In the genomic region with DNA sequence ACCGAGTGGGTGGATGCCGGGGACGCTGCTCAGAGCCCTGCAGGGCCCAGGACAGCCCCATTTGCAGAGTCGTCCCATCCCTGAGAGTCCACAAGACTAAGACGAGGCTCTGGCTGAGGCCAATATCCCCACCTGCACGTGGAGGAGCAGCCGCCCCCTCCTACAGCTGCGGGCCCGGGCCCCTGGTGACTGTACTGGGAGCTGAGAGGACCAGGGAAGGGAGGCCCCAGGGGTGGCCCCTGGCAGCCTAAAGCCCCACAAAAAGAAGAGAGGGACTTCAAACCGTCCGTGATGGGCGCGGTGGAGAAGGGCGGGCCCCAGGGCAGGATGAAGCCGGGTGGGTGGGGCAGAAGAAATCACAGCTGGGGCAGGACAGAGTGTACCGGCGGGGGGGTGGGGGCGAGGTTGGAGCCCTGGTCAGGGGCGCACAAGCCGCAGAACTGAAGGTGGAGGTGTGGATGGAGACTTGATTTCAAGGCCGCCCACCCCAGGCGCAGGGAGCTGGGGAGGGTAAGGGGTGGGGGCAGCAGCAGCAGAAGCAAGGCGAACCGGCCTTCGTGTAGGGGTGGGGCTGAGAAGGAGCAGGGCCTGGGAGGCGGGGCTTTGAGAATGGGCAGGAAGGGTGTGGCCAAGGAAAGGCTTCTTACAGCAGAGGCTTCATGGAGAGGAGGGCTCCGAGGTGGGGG, we compare ENCODE assay signal across 7 cellular contexts. TPM values are rescaled to one million over a fixed set of nuclear protein-coding genes. Genes with fewer than 3 reads are reported as not detected.
DNase-seq lines count a peak whose midpoint lies in the region; ATAC-seq and TF ChIP-seq lines count a peak whose summit lies in the region.
"Had no signal": no experiment of that assay in that cellular context is flagged by ENCODE, and none has a peak within 500 bp of the region (broad histone marks: within the 10 kb centered on the region; RNA-seq: fewer than 3 reads in every experiment).

No MANE protein-coding gene starts in this region.

- H3K9me3 Mint-ChIP-seq in CD4-positive, CD25-positive, alpha-beta regulatory T cell, result peaks cover 0 to 3% (median 0%) of the 10 kb centered on the region in 7 donors

- peaks cover 25% of the 10 kb centered on the region for H3K36me3 ChIP-seq in CD4-positive, CD25-positive, alpha-beta regulatory T cell (ENCODE audit: control insufficient read depth, insufficient read depth, low read length)
- peaks cover 0 to 42% of the 10 kb centered on the region in 2 donors for H3K36me3 ChIP-seq in vagina

- H3K27me3 ChIP-seq in CD4-positive, CD25-positive, alpha-beta regulatory T cell (ENCODE audit: control insufficient read depth, insufficient read depth, low read length), result no peaks in the 10 kb centered on the region
- no peaks in the 10 kb centered on the region for H3K27me3 ChIP-seq in vagina

- no peaks in the 10 kb centered on the region for H3K9me3 ChIP-seq in CD4-positive, CD25-positive, alpha-beta regulatory T cell (ENCODE audit: control insufficient read depth in 2 of 2, low read length in 2 of 2)
- H3K9me3 ChIP-seq in vagina, result no peaks in the 10 kb centered on the region
- H3K9me3 ChIP-seq: thoracic aorta had no signal

- H3K27ac Mint-ChIP-seq in CD4-positive, CD25-positive, alpha-beta regulatory T cell, result peak overlapping the region; percentile 92 to 94 (median 94)

- peaks cover 5% of the 10 kb centered on the region for H3K27me3 Mint-ChIP-seq in CD4-positive, CD25-positive, alpha-beta regulatory T cell

- H3K4me3 ChIP-seq in CD4-positive, CD25-positive, alpha-beta regulatory T cell (ENCODE audit: low read depth, low read length), result no peak overlapping the region
- H3K4me3 ChIP-seq in NB4 (ENCODE audit: low read depth, low read length) (no peak overlapping the region), vagina (no peak overlapping the region)
- H3K4me3 ChIP-seq: thoracic aorta had no signal

- H3K4me1 ChIP-seq in CD4-positive, CD25-positive, alpha-beta regulatory T cell (ENCODE audit: control insufficient read depth, insufficient read depth, low read length, poor library complexity, severe bottlenecking), result peaks cover 14% of the 10 kb centered on the region
- peaks cover 44% of the 10 kb centered on the region for H3K4me1 ChIP-seq in vagina

- peaks cover 0 to 24% (median 6%) of the 10 kb centered on the region in 4 donors for H3K4me1 Mint-ChIP-seq in CD4-positive, CD25-positive, alpha-beta regulatory T cell

- peak; percentile 76 to 77 for ATAC-seq in CD4-positive, CD25-positive, alpha-beta regulatory T cell (ENCODE audit: low read depth in 2 of 2)
- ATAC-seq in left lobe of liver, result peak; percentile 9
- no peak for ATAC-seq in GM19452 (IDR thresholded peaks at IDR 0.05; ENCODE audit: unreplicated experiment)

- H3K27ac ChIP-seq in CD4-positive, CD25-positive, alpha-beta regulatory T cell (ENCODE audit: insufficient read depth, low read length, poor library complexity, severe bottlenecking), result peak overlapping the region; percentile 70
- peak overlapping the region; percentile 81 for H3K27ac ChIP-seq in vagina
- H3K27ac ChIP-seq: thoracic aorta had no signal

- intact Hi-C loops in vagina (cut with DNase I), result no loop called here

- peak; percentile 69 to 93 (median 88) for DNase-seq in CD4-positive, CD25-positive, alpha-beta regulatory T cell
- DNase-seq in NB4 (ENCODE audit: low read depth) (peak; percentile 73), activated T-helper 1 cell treated with Interleukin-2 at 50 U/mL for 16 hours (ENCODE audit: low read depth) (peak; percentile 74), left lobe of liver (ENCODE audit: low spot score) (no peak), vagina (ENCODE audit: extremely low spot score in 2 of 2) (no peak)

- H3K36me3 Mint-ChIP-seq in CD4-positive, CD25-positive, alpha-beta regulatory T cell, result peaks cover 13% of the 10 kb centered on the region

- TF ChIP-seq POLR2A in NB4 (IDR thresholded peaks at IDR 0.05; ENCODE audit: extremely low read depth, insufficient read length) (no peak), vagina (IDR thresholded peaks at IDR 0.05) (no peak)

- TF ChIP-seq CTCF in NB4 (IDR thresholded peaks at IDR 0.05; ENCODE audit: low read depth, low read length) (no peak), vagina (IDR thresholded peaks at IDR 0.05) (no peak)

- H3K4me3 Mint-ChIP-seq in CD4-positive, CD25-positive, alpha-beta regulatory T cell, result peak overlapping the region; percentile 83 to 96 (median 90)

RNA-seq across cellular contexts. Expression of a gene that starts 12.9 kb away (rescaled TPM):
- 1.9 TPM for total RNA-seq in CD4-positive, CD25-positive, alpha-beta regulatory T cell
- polyA plus RNA-seq in CD4-positive, CD25-positive, alpha-beta regulatory T cell, result 1 to 10 TPM; 2.0 to 6.4 (median 2.5) TPM
- total RNA-seq in left lobe of liver (6.1 TPM), vagina (2,325 TPM)

RNA-seq across cellular contexts. Expression of a gene that starts 20.3 kb away (rescaled TPM):
- not detected for total RNA-seq in CD4-positive, CD25-positive, alpha-beta regulatory T cell
- not detected for polyA plus RNA-seq in CD4-positive, CD25-positive, alpha-beta regulatory T cell
- total RNA-seq in left lobe of liver, result 0.58 TPM
- total RNA-seq in vagina, result not detected

RNA-seq across cellular contexts. Expression of a gene that starts 20.6 kb away (rescaled TPM):
- 71.5 TPM for total RNA-seq in CD4-positive, CD25-positive, alpha-beta regulatory T cell
- polyA plus RNA-seq in CD4-positive, CD25-positive, alpha-beta regulatory T cell, result 10 to 100 TPM; 61.9 to 91.7 (median 81.4) TPM
- total RNA-seq in left lobe of liver (36.3 TPM), vagina (46.9 TPM)

RNA-seq across cellular contexts. Expression of a gene that starts 20.9 kb away (rescaled TPM):
- not detected for total RNA-seq in CD4-positive, CD25-positive, alpha-beta regulatory T cell
- polyA plus RNA-seq in CD4-positive, CD25-positive, alpha-beta regulatory T cell, result not detected
- total RNA-seq in left lobe of liver, result not detected
- not detected for total RNA-seq in vagina
- total RNA-seq: thoracic aorta had no signal

RNA-seq across cellular contexts. Expression of a gene that starts 31.6 kb away (rescaled TPM):
- not detected for total RNA-seq in CD4-positive, CD25-positive, alpha-beta regulatory T cell
- polyA plus RNA-seq in CD4-positive, CD25-positive, alpha-beta regulatory T cell, result not detected
- total RNA-seq in left lobe of liver (0.23 TPM), vagina (not detected)
- total RNA-seq: thoracic aorta had no signal

Comparison
In these comparisons a context has a peak if more than half of its experiments do, and no peak if none do; other contexts are left out.
1. DNase-seq: peak in CD4-positive, CD25-positive, alpha-beta regulatory T cell (3 of 3), NB4 (single experiment) and activated T-helper 1 cell treated with Interleukin-2 at 50 U/mL for 16 hours (single experiment); none in left lobe of liver (single experiment) and vagina (0 of 2).
2. RNA of a gene that starts 12.9 kb away (total RNA-seq): 2,325 TPM in vagina (single experiment); 6.1 TPM in left lobe of liver (single experiment) and 1.9 TPM in CD4-positive, CD25-positive, alpha-beta regulatory T cell (single experiment); every median in the first group is over 100 times any median in the second.